ENCODE assay signal across 14 cellular contexts in genomic region chr1:213669964-213670691, GRCh38.
DNase-seq lines count a peak whose midpoint lies in the region; ATAC-seq, FAIRE-seq and TF ChIP-seq lines count a peak whose summit lies in the region.
"Had no signal": no experiment of that assay in that cellular context is flagged by ENCODE, and none has a peak within 500 bp of the region (broad histone marks: within the 10 kb centered on the region; RNA-seq: fewer than 3 reads in every experiment).

No MANE protein-coding gene starts in this region.

- H3K4me3 ChIP-seq in small intestine (ENCODE audit: low read depth in 1 of 2, low read length in 2 of 2) (no peak overlapping the region), adrenal gland (no peak overlapping the region)

- peaks cover 11% of the 10 kb centered on the region for H3K4me1 Mint-ChIP-seq in activated T-cell treated with anti-CD3 and anti-CD28 coated beads, Interleukin-2, amount 50 U/mL, for 24 hours (ENCODE audit: low read depth)
- H3K4me1 Mint-ChIP-seq in activated T-cell treated with anti-CD3 and anti-CD28 coated beads, Interleukin-2, amount 50 U/mL, for 72 hours (ENCODE audit: low read depth), result peaks cover 11% of the 10 kb centered on the region
- H3K4me1 Mint-ChIP-seq: neural crest cell had no signal

- no peak overlapping the region for H3K27ac Mint-ChIP-seq in activated T-cell treated with anti-CD3 and anti-CD28 coated beads, Interleukin-2, amount 50 U/mL, for 24 hours
- no peak overlapping the region for H3K27ac Mint-ChIP-seq in activated T-cell treated with anti-CD3 and anti-CD28 coated beads, Interleukin-2, amount 50 U/mL, for 72 hours
- H3K27ac Mint-ChIP-seq: activated T-helper 1 cell treated with anti-CD3 and anti-CD28 coated beads, Interleukin-12 subunit alpha, Interleukin-12 subunit beta, Interleukin-2, Interleukin-4 antibody, amounts not matched to agents 30 ng/mL and 10 ng/mL and 1 ng/mL, durations not matched to agents 14 hours and 24 hours and 36 hours had no signal

- intact Hi-C loops in adrenal gland (cut with DNase I), result no loop called here

- no peaks in the 10 kb centered on the region for H3K27me3 Mint-ChIP-seq in activated T-cell treated with anti-CD3 and anti-CD28 coated beads, Interleukin-2, amount 50 U/mL, for 24 hours
- H3K27me3 Mint-ChIP-seq in activated T-cell treated with anti-CD3 and anti-CD28 coated beads, Interleukin-2, amount 50 U/mL, for 72 hours (ENCODE audit: low read depth), result no peaks in the 10 kb centered on the region

- TF ChIP-seq CTCF in adrenal gland (IDR thresholded peaks at IDR 0.05), result no peak

- H3K9me3 ChIP-seq in small intestine (ENCODE audit: control insufficient read depth, low read depth) (no peaks in the 10 kb centered on the region), adrenal gland (replicated peaks in 1 of 3) (no peaks in the 10 kb centered on the region)

- WGBS in small intestine, 3 donors, result 3 to 16% (median 9%) methylated on average over 2 of the region's 2 CpGs
- WGBS in adrenal gland, 4 donors, result 50 to 86% (median 66%) methylated on average over 1 to 2 of the region's 2 CpGs

- H3K36me3 ChIP-seq in small intestine (ENCODE audit: control insufficient read depth in 2 of 2, insufficient read depth in 2 of 2, low read length in 2 of 2) (no peaks in the 10 kb centered on the region), adrenal gland (replicated peaks in 1 of 2) (no peaks in the 10 kb centered on the region)

- H3K36me3 Mint-ChIP-seq in activated T-cell treated with anti-CD3 and anti-CD28 coated beads, Interleukin-2, amount 50 U/mL, for 24 hours (ENCODE audit: low read depth), result no peaks in the 10 kb centered on the region
- no peaks in the 10 kb centered on the region for H3K36me3 Mint-ChIP-seq in activated T-cell treated with anti-CD3 and anti-CD28 coated beads, Interleukin-2, amount 50 U/mL, for 72 hours (ENCODE audit: insufficient read depth in 2 of 2)

- no peak for TF ChIP-seq POLR2A in adrenal gland (IDR thresholded peaks at IDR 0.05)

- no peak overlapping the region for H3K27ac ChIP-seq in small intestine (ENCODE audit: low read depth in 1 of 2, low read length in 1 of 2)
- no peak overlapping the region for H3K27ac ChIP-seq in adrenal gland

- H3K9me3 Mint-ChIP-seq in activated T-cell treated with anti-CD3 and anti-CD28 coated beads, Interleukin-2, amount 50 U/mL, for 24 hours, result no peaks in the 10 kb centered on the region
- peaks cover 0 to 3% of the 10 kb centered on the region in 2 donors for H3K9me3 Mint-ChIP-seq in activated T-cell treated with anti-CD3 and anti-CD28 coated beads, Interleukin-2, amount 50 U/mL, for 72 hours
- H3K9me3 Mint-ChIP-seq: activated T-helper 1 cell treated with anti-CD3 and anti-CD28 coated beads, Interleukin-12 subunit alpha, Interleukin-12 subunit beta, Interleukin-2, Interleukin-4 antibody, amounts not matched to agents 30 ng/mL and 10 ng/mL and 1 ng/mL, durations not matched to agents 14 hours and 24 hours and 36 hours had no signal

- no peak overlapping the region for H3K4me3 Mint-ChIP-seq in activated T-cell treated with anti-CD3 and anti-CD28 coated beads, Interleukin-2, amount 50 U/mL, for 24 hours
- peak overlapping the region in 1 of 2 donors; percentile 41 for H3K4me3 Mint-ChIP-seq in activated T-cell treated with anti-CD3 and anti-CD28 coated beads, Interleukin-2, amount 50 U/mL, for 72 hours
- H3K4me3 Mint-ChIP-seq: activated T-helper 1 cell treated with anti-CD3 and anti-CD28 coated beads, Interleukin-12 subunit alpha, Interleukin-12 subunit beta, Interleukin-2, Interleukin-4 antibody, amounts not matched to agents 30 ng/mL and 10 ng/mL and 1 ng/mL, durations not matched to agents 14 hours and 24 hours and 36 hours; neural crest cell had no signal

- FAIRE-seq in small intestine (lab: Jason Lieb, UNC), result no peak
- FAIRE-seq: bronchial epithelial cell had no signal

- DNase-seq in activated T-cell treated with anti-CD3 and anti-CD28 coated beads, Interleukin-2, amount 50 U/mL, for 1 hour, result peak; percentile 36
- DNase-seq in activated T-cell treated with anti-CD3 and anti-CD28 coated beads, Interleukin-2, amount 50 U/mL, for 24 hours, result no peak
- DNase-seq in NCI-H2107 treated with DMSO at 0.1 percent for 48 hours (lab: John Stamatoyannopoulos, UW; ENCODE audit: unreplicated experiment), result peak; percentile 94
- no peak for DNase-seq in activated T-cell treated with anti-CD3 and anti-CD28 coated beads, Interleukin-2, amount 50 U/mL, for 72 hours
- DNase-seq in small intestine, result peak; percentile 51
- no peak for DNase-seq in NCI-H524 (lab: John Stamatoyannopoulos, UW)
- no peak for DNase-seq in adrenal gland
- DNase-seq: erythroblast; KBM-7; stimulated activated CD8-positive, alpha-beta memory T cell treated with anti-CD3 and anti-CD28 coated beads, Interleukin-4, amount 100 ng/mL, for 48 hours had no signal

- H3K4me1 ChIP-seq in small intestine (ENCODE audit: control insufficient read depth in 2 of 2, insufficient read depth in 1 of 2, low read depth in 1 of 2, low read length in 1 of 2), result no peaks in the 10 kb centered on the region
- no peaks in the 10 kb centered on the region for H3K4me1 ChIP-seq in adrenal gland (replicated peaks in 1 of 2)

- no peaks in the 10 kb centered on the region for H3K27me3 ChIP-seq in small intestine (ENCODE audit: control insufficient read depth in 2 of 2, insufficient read depth in 2 of 2, low read length in 2 of 2)
- H3K27me3 ChIP-seq in adrenal gland, result no peaks in the 10 kb centered on the region

- peak; percentile 32 to 49 for ATAC-seq in activated T-cell treated with anti-CD3 and anti-CD28 coated beads, Interleukin-2, amount 50 U/mL, for 72 hours (replicated peaks in 1 of 2)
- no peak for ATAC-seq in GM21390 (IDR thresholded peaks at IDR 0.05; ENCODE audit: unreplicated experiment)

Comparison
In these comparisons a context has a peak if more than half of its experiments do, and no peak if none do; other contexts are left out.
1. DNase-seq: peak in activated T-cell treated with anti-CD3 and anti-CD28 coated beads, Interleukin-2, amount 50 U/mL, for 1 hour (single experiment), NCI-H2107 treated with DMSO at 0.1 percent for 48 hours (single experiment) and small intestine (single experiment); none in activated T-cell treated with anti-CD3 and anti-CD28 coated beads, Interleukin-2, amount 50 U/mL, for 24 hours (single experiment), activated T-cell treated with anti-CD3 and anti-CD28 coated beads, Interleukin-2, amount 50 U/mL, for 72 hours (0 of 2), NCI-H524 (0 of 2) and adrenal gland (0 of 7).